ENCODE assay signal across 1 cellular context in the genomic region with DNA sequence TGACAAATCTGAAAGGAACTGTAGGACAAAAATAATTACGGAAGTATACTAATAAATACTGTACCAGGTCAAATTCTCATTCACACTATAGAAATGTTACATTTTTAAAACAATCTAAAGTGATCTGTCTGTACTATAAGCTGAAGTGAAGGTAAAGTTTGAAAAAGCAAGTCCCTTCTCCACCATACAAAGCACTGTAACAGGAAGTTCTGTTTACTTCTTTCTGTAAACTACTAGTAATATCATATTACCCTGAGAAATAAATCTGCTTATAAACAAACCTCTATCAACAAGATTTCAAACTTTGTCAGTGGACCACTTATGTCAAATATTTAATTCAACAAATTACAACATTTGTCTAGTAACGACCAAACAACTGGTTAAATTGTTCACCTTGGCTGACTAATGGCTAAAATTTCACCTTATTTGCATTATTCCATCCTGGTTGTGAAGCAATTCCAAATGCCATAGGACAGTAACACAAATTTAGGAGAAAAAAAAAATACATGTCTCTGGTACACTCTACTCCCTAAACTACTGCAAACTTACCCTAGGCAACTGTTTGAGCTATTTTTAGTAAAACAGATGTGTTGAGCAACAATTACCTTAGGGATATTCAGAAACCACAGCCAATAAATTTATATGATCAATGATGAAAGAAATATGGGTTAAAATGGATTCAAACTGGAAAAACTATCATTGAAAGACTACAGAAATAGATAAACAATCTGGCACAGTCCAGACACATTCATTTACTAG.
TF ChIP-seq lines count a peak whose summit lies in the region.

No MANE protein-coding gene starts in this region.

TF ChIP-seq in GM12878, 131 proteins besides CTCF, POLR2A, EP300 and RAD21 (continued from another document):
- TF ChIP-seq BMI1 (IDR thresholded peaks at IDR 0.05; ENCODE audit: borderline replicate concordance) (no peak), ZNF384 (IDR thresholded peaks at IDR 0.05; ENCODE audit: borderline replicate concordance, low read depth, low read length) (no peak)
- TF ChIP-seq, protein P1, sequence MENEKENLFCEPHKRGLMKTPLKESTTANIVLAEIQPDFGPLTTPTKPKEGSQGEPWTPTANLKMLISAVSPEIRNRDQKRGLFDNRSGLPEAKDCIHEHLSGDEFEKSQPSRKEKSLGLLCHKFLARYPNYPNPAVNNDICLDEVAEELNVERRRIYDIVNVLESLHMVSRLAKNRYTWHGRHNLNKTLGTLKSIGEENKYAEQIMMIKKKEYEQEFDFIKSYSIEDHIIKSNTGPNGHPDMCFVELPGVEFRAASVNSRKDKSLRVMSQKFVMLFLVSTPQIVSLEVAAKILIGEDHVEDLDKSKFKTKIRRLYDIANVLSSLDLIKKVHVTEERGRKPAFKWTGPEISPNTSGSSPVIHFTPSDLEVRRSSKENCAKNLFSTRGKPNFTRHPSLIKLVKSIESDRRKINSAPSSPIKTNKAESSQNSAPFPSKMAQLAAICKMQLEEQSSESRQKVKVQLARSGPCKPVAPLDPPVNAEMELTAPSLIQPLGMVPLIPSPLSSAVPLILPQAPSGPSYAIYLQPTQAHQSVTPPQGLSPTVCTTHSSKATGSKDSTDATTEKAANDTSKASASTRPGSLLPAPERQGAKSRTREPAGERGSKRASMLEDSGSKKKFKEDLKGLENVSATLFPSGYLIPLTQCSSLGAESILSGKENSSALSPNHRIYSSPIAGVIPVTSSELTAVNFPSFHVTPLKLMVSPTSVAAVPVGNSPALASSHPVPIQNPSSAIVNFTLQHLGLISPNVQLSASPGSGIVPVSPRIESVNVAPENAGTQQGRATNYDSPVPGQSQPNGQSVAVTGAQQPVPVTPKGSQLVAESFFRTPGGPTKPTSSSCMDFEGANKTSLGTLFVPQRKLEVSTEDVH (IDR thresholded peaks at IDR 0.05; ENCODE audit: low read depth, partially characterized antibody): no peak
